In the genomic region with DNA sequence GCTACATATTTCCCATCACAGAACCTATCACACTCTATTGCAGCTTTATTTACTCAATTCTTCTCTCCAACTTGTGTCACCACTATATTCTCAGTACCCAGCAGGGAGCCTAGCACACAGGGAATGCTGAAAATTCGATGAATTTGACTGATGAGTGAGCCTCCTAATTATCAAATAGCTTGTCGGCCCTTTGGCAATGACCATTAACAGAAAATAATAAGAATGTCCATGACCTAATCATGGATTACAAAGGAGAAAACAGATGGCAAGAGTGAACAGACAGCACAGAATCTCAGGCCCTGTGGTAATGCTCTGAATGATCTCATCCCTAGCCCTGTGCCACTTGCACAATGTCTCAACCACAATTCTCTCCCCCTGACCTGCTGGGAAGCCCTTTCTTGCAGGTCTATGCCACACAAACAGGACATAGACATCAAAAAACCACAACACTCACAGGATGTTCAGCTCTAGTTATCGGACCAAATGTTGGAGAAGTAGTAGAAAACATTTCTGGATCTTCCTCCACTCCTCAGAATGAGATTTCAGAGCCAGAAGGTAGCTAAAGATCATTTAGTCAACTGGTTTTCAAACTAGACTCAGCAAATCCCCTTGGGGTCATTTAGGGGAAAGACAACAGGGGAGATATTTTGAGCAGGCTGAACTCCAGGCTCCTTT, we compare ENCODE assay signal across 8 cellular contexts.
A peak's percentile ranks its signal among the peaks of the same experiment; 100 is the strongest.
DNase-seq lines count a peak whose midpoint lies in the region; ATAC-seq and TF ChIP-seq lines count a peak whose summit lies in the region.

No MANE protein-coding gene starts in this region.

- CTCF ChIA-PET in A673 (lab: Charles Lee), result interaction anchor here (0.5 to 3.2 kb wide), 5 partner anchors 63 to 440 kb away, joined by 3 to 51 read pairs (median 3); no protein-coding TSS in a partner anchor

- no peaks in the 10 kb centered on the region for H3K9me3 ChIP-seq in A673 (ENCODE audit: low read depth, low read length, poor library complexity, severe bottlenecking)
- no peaks in the 10 kb centered on the region for H3K9me3 ChIP-seq in T-helper 17 cell (ENCODE audit: control insufficient read depth, low read length, poor library complexity, severe bottlenecking)

- BruUV-seq in A673 (replicated peaks; lab: Mats Ljungman, UMichigan), result no TSS peak

- DNase-seq in A673 (ENCODE audit: low spot score) (peak; percentile 32), HFF-Myc (ENCODE audit: extremely low read depth, low read depth) (peak; percentile 65), T-helper 17 cell (no peak), dorsolateral prefrontal cortex (peak in 1 of 10 donors; percentile 36), myocyte (ENCODE audit: low read depth) (peak; percentile 94), DMS53 (lab: John Stamatoyannopoulos, UW) (no peak), hippocampal formation (lab: John Stamatoyannopoulos, UW) (no peak)

- H3K27me3 Mint-ChIP-seq in T-helper 17 cell, result no peaks in the 10 kb centered on the region

- H3K4me3 ChIP-seq in A673 (ENCODE audit: low read depth, low read length, poor library complexity, severe bottlenecking), result no peak overlapping the region
- H3K4me3 ChIP-seq in HFF-Myc (replicated peaks; ENCODE audit: low read depth, low read length), result no peak overlapping the region
- H3K4me3 ChIP-seq in dorsolateral prefrontal cortex, result no peak overlapping the region

- ATAC-seq in T-helper 17 cell (peak; percentile 70), GM19455 (IDR thresholded peaks at IDR 0.05; ENCODE audit: unreplicated experiment) (no peak)

- H3K36me3 ChIP-seq in A673 (ENCODE audit: insufficient read depth, low read length, poor library complexity, severe bottlenecking), result no peaks in the 10 kb centered on the region

- POLR2A ChIA-PET in A673 (lab: Charles Lee; ENCODE audit: low non-redundant PET), result no interaction called here

- peak overlapping the region; percentile 92 for H3K27ac Mint-ChIP-seq in T-helper 17 cell

- no peaks in the 10 kb centered on the region for H3K36me3 Mint-ChIP-seq in T-helper 17 cell (ENCODE audit: low read depth)

- peaks cover 52% of the 10 kb centered on the region for H3K4me1 Mint-ChIP-seq in T-helper 17 cell

- TF ChIP-seq CTCF in A673 (conservative IDR thresholded peaks at IDR 0.05; ENCODE audit: low read depth, low read length), result no peak
- TF ChIP-seq CTCF in HFF-Myc (IDR thresholded peaks at IDR 0.05; ENCODE audit: low read depth, low read length, missing control alignments), result no peak
- no peak for TF ChIP-seq CTCF in dorsolateral prefrontal cortex (IDR thresholded peaks at IDR 0.05 in 54 of 56, conservative IDR thresholded peaks at IDR 0.05 in 2 of 56; ENCODE audit: low read depth in 1 of 56, partially characterized antibody in 56 of 56)

- H3K4me1 ChIP-seq in A673 (ENCODE audit: insufficient read depth, low read length, poor library complexity, severe bottlenecking), result peaks cover 39% of the 10 kb centered on the region

- H3K27ac ChIP-seq in A673 (ENCODE audit: low read depth, low read length, poor library complexity, severe bottlenecking) (peak overlapping the region; percentile 14), dorsolateral prefrontal cortex (peak overlapping the region in 49 of 59 donors; percentile 2 to 70 (median 42))

- intact Hi-C loops in A673 (cut with micrococcal nuclease; ENCODE audit: unreplicated experiment) (no loop called here), dorsolateral prefrontal cortex (cut with DNase I) (loop anchor here in 1 of 2 donors (5.0 kb wide), 1 partner anchor 67 kb away; a partner anchor contains a TSS)

- H3K4me3 Mint-ChIP-seq in T-helper 17 cell, result peak overlapping the region; percentile 65

- H3K27me3 ChIP-seq in A673 (replicated peaks; ENCODE audit: insufficient read depth, low read depth, low read length, poor library complexity) (no peaks in the 10 kb centered on the region), dorsolateral prefrontal cortex (no peaks in the 10 kb centered on the region)

Comparison
In these comparisons a context has a peak if more than half of its experiments do, and no peak if none do; other contexts are left out.
1. DNase-seq: peak in A673 (single experiment), HFF-Myc (single experiment) and myocyte (single experiment); none in T-helper 17 cell (0 of 3), DMS53 (single experiment) and hippocampal formation (0 of 2).